ENCODE assay signal across 8 cellular contexts in genomic region chr1:165073402-165074007, GRCh38.
DNase-seq lines count a peak whose midpoint lies in the region; ATAC-seq and TF ChIP-seq lines count a peak whose summit lies in the region.

No MANE protein-coding gene starts in this region.

- CTCF ChIA-PET in CD8-positive, alpha-beta memory T cell (lab: Charles Lee): no interaction called here

- H3K27me3 Mint-ChIP-seq in T-helper 17 cell: peaks cover 14% of the 10 kb centered on the region
- peaks cover 0 to 2% of the 10 kb centered on the region in 2 donors for H3K27me3 Mint-ChIP-seq in CD8-positive, alpha-beta memory T cell

- no peaks in the 10 kb centered on the region for H3K27me3 ChIP-seq in ovary
- no peaks in the 10 kb centered on the region for H3K27me3 ChIP-seq in CD8-positive, alpha-beta memory T cell (ENCODE audit: insufficient read depth, low read length, poor library complexity, severe bottlenecking)

- no peaks in the 10 kb centered on the region for H3K4me1 ChIP-seq in ovary (ENCODE audit: insufficient read depth)
- H3K4me1 ChIP-seq in CD8-positive, alpha-beta memory T cell (ENCODE audit: insufficient read depth, low read length): no peaks in the 10 kb centered on the region

- no peaks in the 10 kb centered on the region for H3K9me3 ChIP-seq in ovary
- H3K9me3 ChIP-seq in T-helper 17 cell (ENCODE audit: control insufficient read depth, low read length, poor library complexity, severe bottlenecking): no peaks in the 10 kb centered on the region
- no peaks in the 10 kb centered on the region for H3K9me3 ChIP-seq in CD8-positive, alpha-beta memory T cell (ENCODE audit: low read length)

- no peak overlapping the region for H3K4me3 Mint-ChIP-seq in T-helper 17 cell
- H3K4me3 Mint-ChIP-seq in CD8-positive, alpha-beta memory T cell: no peak overlapping the region

- 20 to 21% (median 21%) methylated on average over 4 of the region's 4 CpGs for WGBS in ovary, 3 donors

- no peak overlapping the region for H3K4me3 ChIP-seq in NB4 (ENCODE audit: low read depth, low read length)
- H3K4me3 ChIP-seq in fibroblast of pulmonary artery (replicated peaks; ENCODE audit: low read depth, low read length): no peak overlapping the region
- no peak overlapping the region for H3K4me3 ChIP-seq in ovary
- no peak overlapping the region for H3K4me3 ChIP-seq in CD8-positive, alpha-beta memory T cell (ENCODE audit: low read length)

- no peak overlapping the region for H3K27ac ChIP-seq in ovary
- H3K27ac ChIP-seq in CD8-positive, alpha-beta memory T cell (ENCODE audit: low read depth, low read length): no peak overlapping the region

- intact Hi-C loops in ovary (cut with DNase I): loop anchor here in 2 of 4 donors (5.0 to 10.0 kb wide), 2 partner anchors 286 to 1549 kb away; no protein-coding TSS in a partner anchor

- peaks cover 0 to 2% (median 2%) of the 10 kb centered on the region in 5 donors for H3K9me3 Mint-ChIP-seq in CD8-positive, alpha-beta memory T cell

- no peaks in the 10 kb centered on the region for H3K36me3 ChIP-seq in ovary
- no peaks in the 10 kb centered on the region for H3K36me3 ChIP-seq in CD8-positive, alpha-beta memory T cell (ENCODE audit: insufficient read depth, low read length)

- H3K4me1 Mint-ChIP-seq in T-helper 17 cell: no peaks in the 10 kb centered on the region
- no peaks in the 10 kb centered on the region for H3K4me1 Mint-ChIP-seq in CD8-positive, alpha-beta memory T cell

- TF ChIP-seq CTCF in NB4 (IDR thresholded peaks at IDR 0.05; ENCODE audit: low read depth, low read length) (peak; percentile 50), fibroblast of pulmonary artery (IDR thresholded peaks at IDR 0.05; ENCODE audit: low read length, missing control alignments) (peak; percentile 80), ovary (IDR thresholded peaks at IDR 0.05) (peak; percentile 53 to 64 (median 59))

- no peak overlapping the region for H3K27ac Mint-ChIP-seq in T-helper 17 cell
- H3K27ac Mint-ChIP-seq in CD8-positive, alpha-beta memory T cell: no peak overlapping the region

- DNase-seq in DMS114 treated with DMSO at 0.1 percent for 48 hours (lab: John Stamatoyannopoulos, UW; ENCODE audit: unreplicated experiment) (peak; percentile 40), NB4 (ENCODE audit: low read depth) (peak; percentile 55), SK-N-DZ (ENCODE audit: low spot score) (peak; percentile 46), fibroblast of pulmonary artery (ENCODE audit: low read depth) (peak; percentile 70), ovary (no peak), T-helper 17 cell (no peak)
- no peak for DNase-seq in CD8-positive, alpha-beta memory T cell

- no peak for TF ChIP-seq EP300 in ovary (IDR thresholded peaks at IDR 0.05)

- H3K36me3 Mint-ChIP-seq in T-helper 17 cell (ENCODE audit: low read depth): no peaks in the 10 kb centered on the region
- no peaks in the 10 kb centered on the region for H3K36me3 Mint-ChIP-seq in CD8-positive, alpha-beta memory T cell

- ATAC-seq in GM21529 (IDR thresholded peaks at IDR 0.05; ENCODE audit: unreplicated experiment): peak; percentile 80
- no peak for ATAC-seq in T-helper 17 cell

- POLR2A ChIA-PET in CD8-positive, alpha-beta memory T cell (lab: Charles Lee): no interaction called here

- TF ChIP-seq POLR2A in NB4 (IDR thresholded peaks at IDR 0.05; ENCODE audit: extremely low read depth, insufficient read length) (no peak), ovary (IDR thresholded peaks at IDR 0.05) (no peak)

Comparison
In these comparisons a context has a peak if more than half of its experiments do, and no peak if none do; other contexts are left out.
1. DNase-seq: peak in DMS114 treated with DMSO at 0.1 percent for 48 hours (single experiment), NB4 (single experiment), SK-N-DZ (single experiment) and fibroblast of pulmonary artery (single experiment); none in ovary (0 of 5), T-helper 17 cell (0 of 3) and CD8-positive, alpha-beta memory T cell (0 of 5).
2. Peak in every context shown above with its lines, with median percentiles within 50 percentile points of each other: CTCF ChIP-seq.